Comparison of ENCODE assay signal across 24 cellular contexts in genomic region chr3:14506626-14507344, GRCh38. TPM values are rescaled to one million over a fixed set of nuclear protein-coding genes. Genes with fewer than 3 reads are reported as not detected.
DNase-seq lines count a peak whose midpoint lies in the region; ATAC-seq, FAIRE-seq and TF ChIP-seq lines count a peak whose summit lies in the region.
"Had no signal": no experiment of that assay in that cellular context is flagged by ENCODE, and none has a peak within 500 bp of the region (broad histone marks: within the 10 kb centered on the region; RNA-seq: fewer than 3 reads in every experiment).

No MANE protein-coding gene starts in this region.

- H4K91ac ChIP-seq in neuronal stem cell (ENCODE audit: low read depth, low read length, poor library complexity), result no peak overlapping the region

- H2BK12ac ChIP-seq in neuronal stem cell (ENCODE audit: low read length), result no peak overlapping the region

- no peak overlapping the region for H3K23ac ChIP-seq in neuronal stem cell (ENCODE audit: low read depth, low read length, poor library complexity)

- TF ChIP-seq EP300 in K562 (IDR thresholded peaks at IDR 0.05; ENCODE audit: low read length), result no peak

- BruUV-seq in K562 (replicated peaks; lab: Mats Ljungman, UMichigan), result no TSS peak
- no TSS peak for BruUV-seq in A673 (replicated peaks; lab: Mats Ljungman, UMichigan)

- TF ChIP-seq CTCF in right atrium auricular region (IDR thresholded peaks at IDR 0.05) (no peak), K562 (IDR thresholded peaks at IDR 0.05 in 2 of 3, conservative IDR thresholded peaks at IDR 0.05 in 1 of 3; ENCODE audit: insufficient read depth in 2 of 3, low read depth in 1 of 3, low read length in 3 of 3) (no peak), uterus (IDR thresholded peaks at IDR 0.05) (no peak), A673 (conservative IDR thresholded peaks at IDR 0.05; ENCODE audit: low read depth, low read length) (no peak)

- WGBS in right cardiac atrium, result 90% methylated on average over 16 of the region's 16 CpGs
- 37% methylated on average over 16 of the region's 16 CpGs for WGBS in K562 (ENCODE audit: insufficient coverage, low coverage, missing lambda C conversion rate)
- no CpG with 5 or more reads among the region's 16 CpGs for WGBS in neuronal stem cell (ENCODE audit: extremely low coverage in 2 of 2, insufficient read length in 2 of 2, insufficient replicate concordance in 1 of 2), 2 donors

- H2BK15ac ChIP-seq in neuronal stem cell (ENCODE audit: low read length), result no peak overlapping the region

- no peak overlapping the region for H3K4ac ChIP-seq in neuronal stem cell (ENCODE audit: low read length)

- DNase-seq in right cardiac atrium (peak in 2 of 3 donors; percentile 36 to 53), right atrium auricular region (ENCODE audit: low spot score) (no peak), K562 (ENCODE audit: extremely low read depth in 1 of 4, low spot score in 3 of 4) (no peak), neuronal stem cell (ENCODE audit: low spot score) (no peak), uterus (peak; percentile 3 to 11), A673 (ENCODE audit: low spot score) (no peak)
- DNase-seq: ACHN; CD4-positive, alpha-beta memory T cell; DMS 273 treated with DMSO at 0.1 percent for 48 hours; DMS79 treated with DMSO at 0.1 percent for 48 hours; HCEC 1CT; NCI-H1694 treated with DMSO at 0.1 percent for 48 hours; NCI-H2081 treated with DMSO at 0.1 percent for 48 hours; NCI-H2171 treated with DMSO at 0.1 percent for 48 hours; NCI-H524 treated with DMSO at 0.1 percent for 48 hours; SJCRH30 had no signal

- no peak overlapping the region for H3K27ac ChIP-seq in right cardiac atrium (ENCODE audit: low read length)
- no peak overlapping the region for H3K27ac ChIP-seq in right atrium auricular region
- no peak overlapping the region for H3K27ac ChIP-seq in K562 (ENCODE audit: extremely low read depth, low read depth, low read length)
- H3K27ac ChIP-seq in neuronal stem cell (replicated peaks; ENCODE audit: low read length), result no peak overlapping the region
- H3K27ac ChIP-seq in uterus, result no peak overlapping the region
- no peak overlapping the region for H3K27ac ChIP-seq in A673 (ENCODE audit: low read depth, low read length, poor library complexity, severe bottlenecking)
- H3K27ac ChIP-seq: BLaER1 treated with 17β-estradiol and CSF1 and Interleukin-3, amounts not matched to agents 10 nM and 100 nM; SJCRH30 had no signal

- no peak overlapping the region for H2BK120ac ChIP-seq in neuronal stem cell (ENCODE audit: low read depth, low read length)

- no peaks in the 10 kb centered on the region for H3K79me2 ChIP-seq in K562 (ENCODE audit: control insufficient read depth, insufficient read depth, low read length)

- H3K79me1 ChIP-seq in neuronal stem cell (ENCODE audit: low read depth, low read length), result peaks cover 2% of the 10 kb centered on the region

- H3K4me1 ChIP-seq in right cardiac atrium (ENCODE audit: control insufficient read depth, insufficient read depth, low read length) (no peaks in the 10 kb centered on the region), right atrium auricular region (peaks cover 0 to 11% of the 10 kb centered on the region in 2 donors), K562 (replicated peaks in 1 of 2; ENCODE audit: control insufficient read depth in 2 of 2, insufficient read depth in 2 of 2, low read length in 2 of 2) (peaks cover 0 to 26% of the 10 kb centered on the region in 2 experiments; a peak in 3 of 5 replicates), neuronal stem cell (ENCODE audit: control insufficient read depth in 2 of 2, insufficient read depth in 1 of 2, low read depth in 1 of 2, low read length in 2 of 2) (peaks cover 0 to 3% of the 10 kb centered on the region in 2 donors), uterus (no peaks in the 10 kb centered on the region), A673 (ENCODE audit: insufficient read depth, low read length, poor library complexity, severe bottlenecking) (no peaks in the 10 kb centered on the region)
- H3K4me1 ChIP-seq: Caco-2, SJCRH30 had no signal

- H3K9me3 ChIP-seq in right cardiac atrium (ENCODE audit: control insufficient read depth, low read length) (peaks cover 4% of the 10 kb centered on the region), right atrium auricular region (peaks cover 0 to 13% of the 10 kb centered on the region in 2 donors), K562 (replicated peaks; ENCODE audit: control insufficient read depth, insufficient read depth, low read depth, low read length) (no peaks in the 10 kb centered on the region), neuronal stem cell (replicated peaks in 1 of 2; ENCODE audit: control insufficient read depth in 2 of 2, insufficient read depth in 1 of 2, low read depth in 1 of 2, low read length in 2 of 2) (peaks cover 6 to 7% of the 10 kb centered on the region in 2 donors), uterus (no peaks in the 10 kb centered on the region), A673 (ENCODE audit: low read depth, low read length, poor library complexity, severe bottlenecking) (peaks cover 9% of the 10 kb centered on the region)
- H3K9me3 ChIP-seq: SJCRH30 had no signal

- H3K36me3 ChIP-seq in right atrium auricular region (no peaks in the 10 kb centered on the region), K562 (ENCODE audit: control insufficient read depth, insufficient read depth, low read length) (no peaks in the 10 kb centered on the region), neuronal stem cell (replicated peaks in 1 of 2; ENCODE audit: control insufficient read depth in 2 of 2, insufficient read depth in 2 of 2, low read length in 2 of 2) (peaks cover 0 to 3% of the 10 kb centered on the region in 2 donors), uterus (no peaks in the 10 kb centered on the region), A673 (ENCODE audit: insufficient read depth, low read length, poor library complexity, severe bottlenecking) (no peaks in the 10 kb centered on the region)
- H3K36me3 ChIP-seq: BLaER1 treated with 17β-estradiol and CSF1 and Interleukin-3, amounts not matched to agents 10 nM and 100 nM; SJCRH30 had no signal

- no peak for FAIRE-seq in K562 (lab: Jason Lieb, UNC)
- FAIRE-seq: GM12891 had no signal

- H4K8ac ChIP-seq in neuronal stem cell (ENCODE audit: low read depth, low read length), result no peak overlapping the region

- ATAC-seq in right cardiac atrium (no peak), K562 (no peak), GM19023 (IDR thresholded peaks at IDR 0.05; ENCODE audit: unreplicated experiment) (no peak)
- ATAC-seq: GM23338, Panc1 had no signal

- POLR2A ChIA-PET in K562 (lab: Yijun Ruan, JAX), result interaction anchor here (0.5 kb wide), 1 partner anchor 78 kb away, joined by 3 read pairs; no protein-coding TSS in a partner anchor
- POLR2A ChIA-PET in A673 (lab: Charles Lee; ENCODE audit: low non-redundant PET), result no interaction called here

- CTCF ChIA-PET in K562 (lab: Yijun Ruan, JAX; ENCODE audit: low intra/inter-chr PET ratio) (interaction anchor here (0.7 to 2.8 kb wide), 2 partner anchors 304 to 414 kb away, joined by 3 to 13 read pairs; no protein-coding TSS in a partner anchor), A673 (lab: Charles Lee) (no interaction called here)

- no peak overlapping the region for H2AFZ ChIP-seq in K562 (ENCODE audit: low read depth, low read length)
- no peak overlapping the region for H2AFZ ChIP-seq in neuronal stem cell (ENCODE audit: low read length)
- H2AFZ ChIP-seq: GM23338 had no signal

- H3K4me2 ChIP-seq in K562 (ENCODE audit: insufficient read depth, low read length) (no peak overlapping the region), neuronal stem cell (ENCODE audit: insufficient read depth, low read length, poor library complexity, severe bottlenecking) (no peak overlapping the region)
- H3K4me2 ChIP-seq: GM23338 had no signal

- H3K9me1 ChIP-seq in K562 (ENCODE audit: control insufficient read depth, insufficient read depth, low read length), result no peaks in the 10 kb centered on the region

- H2BK5ac ChIP-seq in neuronal stem cell (ENCODE audit: low read length), result peak overlapping the region; percentile 71

- no peak for TF ChIP-seq RAD21 in K562 (CRISPR knock-in tag; conservative IDR thresholded peaks at IDR 0.05 in 1 of 2, IDR thresholded peaks at IDR 0.05 in 1 of 2)

- 0 out of 2 replicates have a peak, but pooled peaks cover 6% of the 10 kb centered on the region for H4K20me1 ChIP-seq in K562 (replicated peaks; ENCODE audit: control insufficient read depth, insufficient read depth, low read length)

- H3K9ac ChIP-seq in K562 (ENCODE audit: insufficient read depth in 1 of 2, low read depth in 2 of 2, low read length in 2 of 2), result no peak overlapping the region
- H3K9ac ChIP-seq in neuronal stem cell (ENCODE audit: low read depth, low read length, poor library complexity), result no peak overlapping the region
- H3K9ac ChIP-seq: BLaER1 treated with 17β-estradiol and CSF1 and Interleukin-3, amounts not matched to agents 10 nM and 100 nM had no signal

- H3K27me3 ChIP-seq in right cardiac atrium (ENCODE audit: control insufficient read depth, insufficient read depth) (no peaks in the 10 kb centered on the region), right atrium auricular region (no peaks in the 10 kb centered on the region), K562 (ENCODE audit: control insufficient read depth in 2 of 2, insufficient read depth in 2 of 2, low read length in 2 of 2) (peaks cover 6 to 39% of the 10 kb centered on the region in 2 experiments; a peak in 4 of 5 replicates), neuronal stem cell (ENCODE audit: control insufficient read depth in 3 of 3, insufficient read depth in 3 of 3, low read depth in 1 of 3, low read length in 3 of 3) (peaks cover 0 to 16% (median 4%) of the 10 kb centered on the region in 3 experiments), uterus (no peaks in the 10 kb centered on the region), A673 (replicated peaks; ENCODE audit: insufficient read depth, low read depth, low read length, poor library complexity) (no peaks in the 10 kb centered on the region)
- H3K27me3 ChIP-seq: BLaER1 treated with 17β-estradiol and CSF1 and Interleukin-3, amounts not matched to agents 10 nM and 100 nM had no signal

- H3K4me3 ChIP-seq in right cardiac atrium (ENCODE audit: low read length) (no peak overlapping the region), right atrium auricular region (no peak overlapping the region), K562 (no peak overlapping the region), neuronal stem cell (ENCODE audit: low read length in 2 of 2) (no peak overlapping the region), uterus (no peak overlapping the region), A673 (ENCODE audit: low read depth, low read length, poor library complexity, severe bottlenecking) (no peak overlapping the region)
- H3K4me3 ChIP-seq: BLaER1 treated with 17β-estradiol and CSF1 and Interleukin-3, amounts not matched to agents 10 nM and 100 nM; GM23338; SJCRH30 had no signal

- in situ Hi-C loops in K562 (cut with MboI), result loop anchor here (25.0 kb wide), 1 partner anchor 406 kb away; no protein-coding TSS in a partner anchor

- intact Hi-C loops in right cardiac atrium (cut with DNase I) (no loop called here), K562 (cut with micrococcal nuclease) (loop anchor here (5.0 kb wide), 2 partner anchors 244 to 276 kb away; no protein-coding TSS in a partner anchor), uterus (cut with DNase I; ENCODE audit: low total_unique reads) (no loop called here), A673 (cut with micrococcal nuclease; ENCODE audit: unreplicated experiment) (loop anchor here (5.0 kb wide), 1 partner anchor 416 kb away; no protein-coding TSS in a partner anchor)

- peak overlapping the region; percentile 65 for H2AK5ac ChIP-seq in neuronal stem cell (ENCODE audit: low read depth, low read length)

- peak overlapping the region; percentile 12 for H3K18ac ChIP-seq in neuronal stem cell (ENCODE audit: low read length)

- H3K14ac ChIP-seq in neuronal stem cell (ENCODE audit: low read length), result no peak overlapping the region

- TF ChIP-seq POLR2A in K562 (conservative IDR thresholded peaks at IDR 0.05) (no peak), uterus (IDR thresholded peaks at IDR 0.05) (no peak)

RNA-seq across cellular contexts. Expression of gene GRIP2, which starts 33.4 kb away (rescaled TPM):
- total RNA-seq in right cardiac atrium, result 10 to 100 TPM in 3 of 4 donors, 1 to 10 TPM in 1; 8.7 to 14.5 (median 13.0) TPM
- polyA plus RNA-seq in right cardiac atrium, result 9.9 TPM
- 10 to 100 TPM in 1 of 2 donors, 1 to 10 TPM in 1; 7.1 to 13.2 TPM for total RNA-seq in right atrium auricular region
- total RNA-seq in K562 (2011; cell fraction: chromatin; rRNA removed; ENCODE audit: low replicate concordance), result not detected in 2 replicates
- total RNA-seq in K562 (2011; cell fraction: nucleolus; rRNA removed), result under 0.01 TPM in 1 of 2 replicates, not detected in the other
- total RNA-seq in K562 (2011; cell fraction: nucleoplasm; rRNA removed), result 0.07 TPM in 1 of 2 replicates, not detected in the other
- total RNA-seq in K562 (2014; rRNA removed), result not detected in 2 replicates
- not detected in 2 replicates for total RNA-seq in K562 (2014; rRNA removed; fragmentation: Illumina TruSeq; extraction: Trizol)
- total RNA-seq in K562 (2015; rRNA removed; fragmentation: Illumina TruSeq; extraction: Trizol), result not detected in 2 replicates
- not detected in 2 replicates for total RNA-seq in K562 (2021)
- not detected in 2 replicates for polyA plus RNA-seq in K562 (2011; rRNA removed)
- 0.04 TPM in 1 of 2 replicates, not detected in the other for polyA plus RNA-seq in K562 (2011; cell fraction: cytosol; rRNA removed)
- polyA plus RNA-seq in K562 (2011; cell fraction: nucleus; rRNA removed), result 0.03 and 0.06 TPM in 2 replicates
- polyA plus RNA-seq in K562 (2012), result 0.04 and 0.06 TPM in 2 replicates
- polyA plus RNA-seq in K562 (2014; fragmentation: Illumina TruSeq; extraction: Trizol), result not detected in 2 replicates
- under 1 TPM; 0.01 TPM for polyA plus RNA-seq in K562 (2014; fragmentation: Nextera tagmentation; extraction: Ambion mirVana)
- 0.03 TPM in 1 of 2 replicates, not detected in the other for polyA plus RNA-seq in K562 (2014; rRNA removed)
- polyA minus RNA-seq in K562 (2011; rRNA and poly(A)+ RNA removed), result not detected in 2 replicates
- polyA minus RNA-seq in K562 (2011; cell fraction: cytosol; rRNA and poly(A)+ RNA removed), result not detected in 2 replicates
- polyA minus RNA-seq in K562 (2011; cell fraction: nucleus; rRNA and poly(A)+ RNA removed), result not detected in 2 replicates
- polyA plus RNA-seq in neuronal stem cell (2013, experiment 1 of 2), result 0.77 TPM
- 0.62 TPM for polyA plus RNA-seq in neuronal stem cell (2013, experiment 2 of 2)
- 1 to 10 TPM in 3 of 4 donors, under 1 TPM in 1; 0.77 to 8.0 (median 2.1) TPM for total RNA-seq in uterus
- total RNA-seq in A673 (2021), result 0.43 and 0.76 TPM in 2 replicates
- total RNA-seq: CD4-positive, alpha-beta memory T cell; MCF 10A had no signal
- polyA plus RNA-seq: CD4-positive, alpha-beta memory T cell; IgD-negative memory B cell had no signal

Comparison
In these comparisons a context has a peak if more than half of its experiments do, and no peak if none do; other contexts are left out.
1. DNase-seq: peak in right cardiac atrium (2 of 3) and uterus (2 of 2); none in right atrium auricular region (single experiment), K562 (0 of 4), neuronal stem cell (single experiment) and A673 (single experiment).
2. intact Hi-C loops: an anchor here in K562 (5.0 kb wide) and A673 (5.0 kb wide); none called in right cardiac atrium and uterus.